ENCODE assay signal across 1 cellular context in genomic region chr10:6053816-6054581, GRCh38.
A peak's percentile ranks its signal among the peaks of the same experiment; 100 is the strongest.
TF ChIP-seq lines count a peak whose summit lies in the region.

No MANE protein-coding gene starts in this region.

TF ChIP-seq in HepG2, 621 proteins besides CTCF, POLR2A, EP300 and RAD21 (continued from another document and continues in another):
- TF ChIP-seq HMGXB3 (CRISPR knock-in tag; IDR thresholded peaks at IDR 0.05; ENCODE audit: borderline replicate concordance) (peak; percentile 98), FOXP4 (CRISPR knock-in tag; IDR thresholded peaks at IDR 0.05) (no peak), TARDBP (CRISPR knock-in tag; IDR thresholded peaks at IDR 0.05) (0 out of 2 replicates have a peak, but pooled peaks have one; percentile 25), PITX1 (CRISPR knock-in tag; IDR thresholded peaks at IDR 0.05) (0 out of 2 replicates have a peak, but pooled peaks have one; percentile 21), NR2F6 (IDR thresholded peaks at IDR 0.05) (no peak), NR2F6 (CRISPR knock-in tag; IDR thresholded peaks at IDR 0.05) (0 out of 2 replicates have a peak, but pooled peaks have one; percentile 7), DMAP1 (CRISPR knock-in tag; IDR thresholded peaks at IDR 0.05) (peak; percentile 26; the same call in 1 of the 2 replicates), FOXA1 (IDR thresholded peaks at IDR 0.05) (no peak), FOXA1 (CRISPR knock-in tag; IDR thresholded peaks at IDR 0.05) (peak; percentile 34; the same call in 1 of the 2 replicates), RARA (CRISPR knock-in tag; IDR thresholded peaks at IDR 0.05) (peak; percentile 56), ZNF563 (CRISPR knock-in tag; IDR thresholded peaks at IDR 0.05) (0 out of 2 replicates have a peak, but pooled peaks have one; percentile 64), PRDM4 (CRISPR knock-in tag; IDR thresholded peaks at IDR 0.05; ENCODE audit: borderline replicate concordance) (no peak), SETDB1 (CRISPR knock-in tag; IDR thresholded peaks at IDR 0.05; ENCODE audit: borderline replicate concordance) (0 out of 2 replicates have a peak, but pooled peaks have one; percentile 71), ZNF709 (CRISPR knock-in tag; IDR thresholded peaks at IDR 0.05) (0 out of 2 replicates have a peak, but pooled peaks have one; percentile 27), GABPA (IDR thresholded peaks at IDR 0.05; ENCODE audit: low read depth, low read length) (peak; percentile 30; the same call in 1 of the 2 replicates), GABPA (CRISPR knock-in tag; IDR thresholded peaks at IDR 0.05; ENCODE audit: low read depth) (peak; percentile 81), ZNF280D (CRISPR knock-in tag; IDR thresholded peaks at IDR 0.05) (no peak), YEATS4 (CRISPR knock-in tag; IDR thresholded peaks at IDR 0.05; ENCODE audit: borderline replicate concordance) (no peak), HNRNPLL (IDR thresholded peaks at IDR 0.05; ENCODE audit: low read depth, low read length, poor library complexity, severe bottlenecking) (no peak), CAMTA2 (CRISPR knock-in tag; IDR thresholded peaks at IDR 0.05; ENCODE audit: borderline replicate concordance) (no peak), ZNF646 (CRISPR knock-in tag; IDR thresholded peaks at IDR 0.05) (no peak), ZNF839 (CRISPR knock-in tag; IDR thresholded peaks at IDR 0.05; ENCODE audit: borderline replicate concordance) (no peak), ZFP36 (IDR thresholded peaks at IDR 0.05; ENCODE audit: borderline replicate concordance, low read depth, low read length, partially characterized antibody) (no peak), FOXP1 (IDR thresholded peaks at IDR 0.05) (no peak), FOXP1 (CRISPR knock-in tag; IDR thresholded peaks at IDR 0.05) (0 out of 2 replicates have a peak, but pooled peaks have one; percentile 18), ZSCAN21 (CRISPR knock-in tag; IDR thresholded peaks at IDR 0.05; ENCODE audit: borderline replicate concordance) (0 out of 2 replicates have a peak, but pooled peaks have one; percentile 63), HDAC1 (CRISPR knock-in tag; IDR thresholded peaks at IDR 0.05) (peak; percentile 41; the same call in 1 of the 2 replicates), ETV5 (CRISPR knock-in tag; IDR thresholded peaks at IDR 0.05; ENCODE audit: borderline replicate concordance) (peak; percentile 57; the same call in 1 of the 2 replicates), PHF21A (CRISPR knock-in tag; IDR thresholded peaks at IDR 0.05) (0 out of 2 replicates have a peak, but pooled peaks have one; percentile 27), SP2 (CRISPR knock-in tag; IDR thresholded peaks at IDR 0.05) (no peak), GATAD2A (CRISPR knock-in tag; IDR thresholded peaks at IDR 0.05) (peak; percentile 27; the same call in 1 of the 2 replicates), RXRB (CRISPR knock-in tag; IDR thresholded peaks at IDR 0.05; ENCODE audit: borderline replicate concordance) (0 out of 2 replicates have a peak, but pooled peaks have one; percentile 25), ZNF367 (CRISPR knock-in tag; IDR thresholded peaks at IDR 0.05; ENCODE audit: borderline replicate concordance) (no peak), ZNF556 (CRISPR knock-in tag; IDR thresholded peaks at IDR 0.05; ENCODE audit: borderline replicate concordance) (0 out of 2 replicates have a peak, but pooled peaks have one; percentile 30), REXO4 (CRISPR knock-in tag; IDR thresholded peaks at IDR 0.05; ENCODE audit: borderline replicate concordance) (no peak), ZNF430 (CRISPR knock-in tag; IDR thresholded peaks at IDR 0.05) (0 out of 2 replicates have a peak, but pooled peaks have one; percentile 23), HNF1B (CRISPR knock-in tag; IDR thresholded peaks at IDR 0.05) (peak; percentile 61), SOX6 (IDR thresholded peaks at IDR 0.05) (no peak), SOX6 (CRISPR knock-in tag; IDR thresholded peaks at IDR 0.05) (peak; percentile 48; the same call in 1 of the 2 replicates), ZNF263 (CRISPR knock-in tag; IDR thresholded peaks at IDR 0.05) (no peak), STAG1 (CRISPR knock-in tag; IDR thresholded peaks at IDR 0.05) (no peak), HES4 (CRISPR knock-in tag; IDR thresholded peaks at IDR 0.05; ENCODE audit: borderline replicate concordance) (peak; percentile 32; the same call in 1 of the 2 replicates)
